Comparison of ENCODE assay signal across 8 cellular contexts in the genomic region with DNA sequence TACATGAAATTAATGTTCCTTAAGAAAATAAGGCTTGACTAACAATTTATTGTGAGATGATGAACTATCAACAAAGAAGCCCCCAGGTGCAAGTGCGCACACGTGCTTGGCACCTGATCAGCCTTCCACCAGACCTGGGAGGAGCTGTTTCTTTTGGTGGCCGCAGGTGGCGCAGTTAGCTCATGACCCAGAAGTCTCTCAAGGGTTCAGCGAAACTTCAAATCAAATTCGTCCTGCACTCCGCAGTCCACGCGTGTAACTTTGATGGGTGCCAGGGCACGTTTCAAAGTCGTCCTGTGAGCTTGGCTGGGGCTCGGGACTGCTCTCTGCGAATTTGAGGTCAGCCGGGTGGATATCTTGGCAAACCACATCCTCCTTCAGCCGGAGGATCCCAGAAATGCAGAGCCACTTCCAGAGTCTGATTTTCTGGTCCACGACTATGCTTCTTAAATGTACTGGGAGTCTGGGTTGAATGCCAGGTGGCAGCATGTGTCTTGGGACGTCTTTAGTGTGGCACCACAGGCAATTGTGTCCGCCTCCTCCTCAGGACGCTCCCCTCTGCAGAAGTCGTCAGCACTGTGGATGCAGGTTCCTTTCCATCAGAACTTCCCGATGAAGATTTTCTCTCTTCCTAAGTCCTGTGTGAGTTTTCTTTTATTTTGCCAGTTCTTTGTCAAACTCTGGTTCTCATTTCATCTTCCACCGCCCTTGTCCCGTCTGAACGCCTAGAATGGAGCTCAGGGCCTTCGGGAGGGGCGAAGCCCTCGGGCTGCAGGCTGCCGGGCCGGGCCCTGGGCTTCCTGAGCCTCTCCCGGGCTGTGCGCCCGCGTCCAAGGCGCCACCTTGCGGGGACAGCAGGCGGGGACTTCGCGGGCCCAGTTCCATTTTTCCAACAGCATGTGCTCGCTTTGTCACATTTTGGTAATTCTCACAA.
DNase-seq lines count a peak whose midpoint lies in the region; ATAC-seq and TF ChIP-seq lines count a peak whose summit lies in the region.

No MANE protein-coding gene starts in this region.

- H3K27ac Mint-ChIP-seq in effector memory CD8-positive, alpha-beta T cell: no peak overlapping the region

- peaks cover 19 to 29% of the 10 kb centered on the region in 2 donors for H3K27me3 Mint-ChIP-seq in effector memory CD8-positive, alpha-beta T cell

- intact Hi-C loops in psoas muscle (cut with DNase I): loop anchor here in 1 of 2 donors (5.0 kb wide), 1 partner anchor 77 kb away; no protein-coding TSS in a partner anchor

- peak; percentile 63 for DNase-seq in activated CD4-positive, alpha-beta T cell treated with anti-CD3 and anti-CD28 coated beads for 48 hours
- DNase-seq in fibroblast of lung (ENCODE audit: low read depth in 2 of 2): peak in 1 of 2 donors; percentile 62
- peak; percentile 25 to 66 for DNase-seq in psoas muscle
- no peak for DNase-seq in effector memory CD8-positive, alpha-beta T cell
- DNase-seq in NCI-H774 (lab: John Stamatoyannopoulos, UW): no peak
- no peak for DNase-seq in inferior parietal cortex (ENCODE audit: extremely low spot score)

- H3K4me1 ChIP-seq in fibroblast of lung (ENCODE audit: control insufficient read depth, extremely low read depth, insufficient read depth, low read length): peaks cover 3% of the 10 kb centered on the region
- H3K4me1 ChIP-seq in psoas muscle: no peaks in the 10 kb centered on the region

- peaks cover 0 to 2% of the 10 kb centered on the region in 2 donors for H3K4me1 Mint-ChIP-seq in effector memory CD8-positive, alpha-beta T cell (ENCODE audit: low read depth in 2 of 2)

- H3K4me2 ChIP-seq in fibroblast of lung (ENCODE audit: extremely low read depth, insufficient read depth, low read length): no peak overlapping the region

- H3K9me3 Mint-ChIP-seq in effector memory CD8-positive, alpha-beta T cell: no peaks in the 10 kb centered on the region

- no peaks in the 10 kb centered on the region for H3K27me3 ChIP-seq in fibroblast of lung (ENCODE audit: control insufficient read depth, insufficient read depth, low read length)
- H3K27me3 ChIP-seq in psoas muscle (ENCODE audit: insufficient read depth in 3 of 3, low read length in 2 of 3): no peaks in the 10 kb centered on the region

- WGBS in psoas muscle, 3 donors: 24 to 38% (median 34%) methylated on average over 39 of the region's 39 CpGs

- no peaks in the 10 kb centered on the region for H3K36me3 Mint-ChIP-seq in effector memory CD8-positive, alpha-beta T cell (ENCODE audit: insufficient read depth)

- no peaks in the 10 kb centered on the region for H3K79me2 ChIP-seq in fibroblast of lung (ENCODE audit: control insufficient read depth, insufficient read depth, low read length)

- ATAC-seq in psoas muscle (peak; percentile 65 to 87 (median 76)), GM19351 (IDR thresholded peaks at IDR 0.05; ENCODE audit: unreplicated experiment) (no peak)
- no peak for ATAC-seq in effector memory CD8-positive, alpha-beta T cell (replicated peaks)

- H3K9me3 ChIP-seq in fibroblast of lung (ENCODE audit: control insufficient read depth, insufficient read depth, low read depth, low read length) (no peaks in the 10 kb centered on the region), psoas muscle (no peaks in the 10 kb centered on the region)

- no peaks in the 10 kb centered on the region for H3K36me3 ChIP-seq in fibroblast of lung (ENCODE audit: control insufficient read depth, insufficient read depth, low read length)
- no peaks in the 10 kb centered on the region for H3K36me3 ChIP-seq in psoas muscle (ENCODE audit: insufficient read depth in 1 of 2, low read depth in 1 of 2)

- H2AFZ ChIP-seq in fibroblast of lung (ENCODE audit: low read length): peak overlapping the region; percentile 25

- TF ChIP-seq CTCF in GM12873 (IDR thresholded peaks at IDR 0.05; ENCODE audit: insufficient read depth, low read depth, low read length, missing control alignments) (peak; percentile 77), fibroblast of lung (conservative IDR thresholded peaks at IDR 0.05 in 1 of 2, IDR thresholded peaks at IDR 0.05 in 1 of 2; ENCODE audit: low read depth in 1 of 2, low read length in 2 of 2) (peak; percentile 65 to 67), psoas muscle (IDR thresholded peaks at IDR 0.05) (peak; percentile 67)

- no peak overlapping the region for H3K9ac ChIP-seq in fibroblast of lung (ENCODE audit: insufficient read depth, low read length)

- H3K4me3 Mint-ChIP-seq in effector memory CD8-positive, alpha-beta T cell: no peak overlapping the region

- no peak overlapping the region for H3K27ac ChIP-seq in fibroblast of lung (ENCODE audit: insufficient read depth, low read length)
- no peak overlapping the region for H3K27ac ChIP-seq in psoas muscle

- H4K20me1 ChIP-seq in fibroblast of lung (ENCODE audit: control insufficient read depth, extremely low read depth, insufficient read depth, low read length): no peaks in the 10 kb centered on the region

- H3K4me3 ChIP-seq in fibroblast of lung (replicated peaks in 1 of 4; ENCODE audit: control extremely low read depth in 1 of 4, insufficient read depth in 1 of 4, low read depth in 3 of 4, low read length in 4 of 4) (no peak overlapping the region), psoas muscle (peak overlapping the region; percentile 37)

Comparison
In these comparisons a context has a peak if more than half of its experiments do, and no peak if none do; other contexts are left out.
1. DNase-seq: peak in activated CD4-positive, alpha-beta T cell treated with anti-CD3 and anti-CD28 coated beads for 48 hours (single experiment) and psoas muscle (2 of 2); none in effector memory CD8-positive, alpha-beta T cell (0 of 3), NCI-H774 (single experiment) and inferior parietal cortex (single experiment).
2. ATAC-seq: peak in psoas muscle (4 of 4); none in effector memory CD8-positive, alpha-beta T cell (single experiment) and GM19351 (single experiment).
3. Peak in every context shown above with its lines, with median percentiles within 50 percentile points of each other: CTCF ChIP-seq.